In genomic region chr21:33302055-33302454, GRCh38 we compare ENCODE assay signal across 17 cellular contexts. TPM values are rescaled to one million over a fixed set of nuclear protein-coding genes. Genes with fewer than 3 reads are reported as not detected.
DNase-seq lines count a peak whose midpoint lies in the region; ATAC-seq and TF ChIP-seq lines count a peak whose summit lies in the region.
"Had no signal": no experiment of that assay in that cellular context is flagged by ENCODE, and none has a peak within 500 bp of the region (broad histone marks: within the 10 kb centered on the region; RNA-seq: fewer than 3 reads in every experiment).

No MANE protein-coding gene starts in this region.

- no peaks in the 10 kb centered on the region for H3K9me3 ChIP-seq in right lobe of liver
- H3K9me3 ChIP-seq: tibial artery had no signal

- no peaks in the 10 kb centered on the region for H3K27me3 ChIP-seq in right lobe of liver
- H3K27me3 ChIP-seq: neural progenitor cell, tibial artery had no signal

- H3K27ac Mint-ChIP-seq in activated naive CD4-positive, alpha-beta T cell treated with anti-CD3 and anti-CD28 coated beads, Interleukin-2, amount 50 U/mL, for 24 hours, result peak overlapping the region; percentile 63
- H3K27ac Mint-ChIP-seq in activated naive CD4-positive, alpha-beta T cell treated with anti-CD3 and anti-CD28 coated beads for 36 hours, result no peak overlapping the region
- H3K27ac Mint-ChIP-seq in effector memory CD8-positive, alpha-beta T cell, result peak overlapping the region in 1 of 2 donors; percentile 14
- H3K27ac Mint-ChIP-seq: activated CD8-positive, alpha-beta T cell treated with anti-CD3 and anti-CD28 coated beads for 36 hours; endodermal cell had no signal

- peaks cover 0 to 39% (median 15%) of the 10 kb centered on the region in 4 donors for H3K4me1 ChIP-seq in right lobe of liver
- H3K4me1 ChIP-seq: neural progenitor cell, tibial artery had no signal

- H3K4me3 ChIP-seq in right lobe of liver, result no peak overlapping the region
- H3K4me3 ChIP-seq: neural progenitor cell, tibial artery had no signal

- no peak for ATAC-seq in right lobe of liver
- ATAC-seq in GM19452 (IDR thresholded peaks at IDR 0.05; ENCODE audit: unreplicated experiment), result no peak
- no peak for ATAC-seq in effector memory CD8-positive, alpha-beta T cell (replicated peaks)
- ATAC-seq: activated CD8-positive, alpha-beta T cell treated with anti-CD3 and anti-CD28 coated beads for 36 hours; CD8-positive, alpha-beta T cell had no signal

- CTCF ChIA-PET in activated naive CD4-positive, alpha-beta T cell treated with anti-CD3 and anti-CD28 coated beads for 36 hours (lab: Charles Lee), result no interaction called here

- no peak overlapping the region for H3K4me3 Mint-ChIP-seq in activated naive CD4-positive, alpha-beta T cell treated with anti-CD3 and anti-CD28 coated beads, Interleukin-2, amount 50 U/mL, for 24 hours
- no peak overlapping the region for H3K4me3 Mint-ChIP-seq in activated naive CD4-positive, alpha-beta T cell treated with anti-CD3 and anti-CD28 coated beads for 36 hours
- H3K4me3 Mint-ChIP-seq in effector memory CD8-positive, alpha-beta T cell, result no peak overlapping the region
- H3K4me3 Mint-ChIP-seq: activated CD8-positive, alpha-beta T cell treated with anti-CD3 and anti-CD28 coated beads for 36 hours; CD8-positive, alpha-beta T cell; endodermal cell; neural progenitor cell had no signal

- intact Hi-C loops in activated naive CD4-positive, alpha-beta T cell treated with anti-CD3 and anti-CD28 coated beads for 36 hours (cut with micrococcal nuclease), result no loop called here
- intact Hi-C loops in right lobe of liver (cut with DNase I), result no loop called here

- H3K27ac ChIP-seq in right lobe of liver, result peak overlapping the region in 2 of 3 donors; percentile 44 to 67
- peak overlapping the region; percentile 37 for H3K27ac ChIP-seq in substantia nigra (ENCODE audit: low read depth, low read length, poor library complexity, severe bottlenecking)
- H3K27ac ChIP-seq: 22Rv1, neural progenitor cell, tibial artery had no signal

- H3K9me3 Mint-ChIP-seq in activated naive CD4-positive, alpha-beta T cell treated with anti-CD3 and anti-CD28 coated beads, Interleukin-2, amount 50 U/mL, for 24 hours, result no peaks in the 10 kb centered on the region
- no peaks in the 10 kb centered on the region for H3K9me3 Mint-ChIP-seq in activated naive CD4-positive, alpha-beta T cell treated with anti-CD3 and anti-CD28 coated beads for 36 hours
- H3K9me3 Mint-ChIP-seq in effector memory CD8-positive, alpha-beta T cell, result no peaks in the 10 kb centered on the region
- H3K9me3 Mint-ChIP-seq: activated CD8-positive, alpha-beta T cell treated with anti-CD3 and anti-CD28 coated beads for 36 hours; CD8-positive, alpha-beta T cell; endodermal cell; memory B cell; neural progenitor cell had no signal

- peaks cover 62% of the 10 kb centered on the region for H3K4me1 Mint-ChIP-seq in activated naive CD4-positive, alpha-beta T cell treated with anti-CD3 and anti-CD28 coated beads, Interleukin-2, amount 50 U/mL, for 24 hours
- peaks cover 49% of the 10 kb centered on the region for H3K4me1 Mint-ChIP-seq in activated naive CD4-positive, alpha-beta T cell treated with anti-CD3 and anti-CD28 coated beads for 36 hours (ENCODE audit: low read depth)
- peaks cover 18 to 20% of the 10 kb centered on the region in 2 donors for H3K4me1 Mint-ChIP-seq in effector memory CD8-positive, alpha-beta T cell (ENCODE audit: low read depth in 2 of 2)

- DNase-seq in activated naive CD4-positive, alpha-beta T cell treated with anti-CD3 and anti-CD28 coated beads for 36 hours, result no peak
- DNase-seq in RPMI7951 (ENCODE audit: low read depth) (peak; percentile 13), right lobe of liver (no peak), substantia nigra (lab: John Stamatoyannopoulos, UW) (no peak), foreskin melanocyte (no peak)
- no peak for DNase-seq in effector memory CD8-positive, alpha-beta T cell
- DNase-seq: activated CD8-positive, alpha-beta T cell treated with anti-CD3 and anti-CD28 coated beads for 36 hours; CD8-positive, alpha-beta T cell; foreskin fibroblast; retina had no signal

- H3K36me3 Mint-ChIP-seq in activated naive CD4-positive, alpha-beta T cell treated with anti-CD3 and anti-CD28 coated beads, Interleukin-2, amount 50 U/mL, for 24 hours, result peaks cover 1% of the 10 kb centered on the region
- no peaks in the 10 kb centered on the region for H3K36me3 Mint-ChIP-seq in activated naive CD4-positive, alpha-beta T cell treated with anti-CD3 and anti-CD28 coated beads for 36 hours (ENCODE audit: low read depth)
- H3K36me3 Mint-ChIP-seq in effector memory CD8-positive, alpha-beta T cell (ENCODE audit: insufficient read depth), result peaks cover under 1% of the 10 kb centered on the region
- H3K36me3 Mint-ChIP-seq: neural progenitor cell had no signal

- no peaks in the 10 kb centered on the region for H3K36me3 ChIP-seq in right lobe of liver
- H3K36me3 ChIP-seq: neural progenitor cell, tibial artery had no signal

- 91% methylated on average over 5 of the region's 7 CpGs for WGBS in right lobe of liver (ENCODE audit: insufficient coverage, low coverage, low lambda C conversion rate, missing lambda C conversion rate)

- no peak for TF ChIP-seq CTCF in right lobe of liver (IDR thresholded peaks at IDR 0.05)

- H3K27me3 Mint-ChIP-seq in activated naive CD4-positive, alpha-beta T cell treated with anti-CD3 and anti-CD28 coated beads, Interleukin-2, amount 50 U/mL, for 24 hours, result no peaks in the 10 kb centered on the region
- H3K27me3 Mint-ChIP-seq in activated naive CD4-positive, alpha-beta T cell treated with anti-CD3 and anti-CD28 coated beads for 36 hours (ENCODE audit: low read depth), result no peaks in the 10 kb centered on the region
- no peaks in the 10 kb centered on the region for H3K27me3 Mint-ChIP-seq in effector memory CD8-positive, alpha-beta T cell
- H3K27me3 Mint-ChIP-seq: activated CD8-positive, alpha-beta T cell treated with anti-CD3 and anti-CD28 coated beads for 36 hours; memory B cell had no signal

- TF ChIP-seq POLR2A in right lobe of liver (IDR thresholded peaks at IDR 0.05), result no peak

RNA-seq across cellular contexts. Expression of gene IFNAR1, which starts 22.7 kb away (rescaled TPM):
- total RNA-seq in activated naive CD4-positive, alpha-beta T cell treated with anti-CD3 and anti-CD28 coated beads for 36 hours, result 10 to 100 TPM; 20.6 to 24.3 TPM
- 16.7 and 19.3 TPM in 2 replicates for total RNA-seq in RPMI7951 (2014; rRNA removed; shearing (Covaris generic))
- total RNA-seq in right lobe of liver, result 10 to 100 TPM; 31.6 to 68.2 (median 48.6) TPM

RNA-seq across cellular contexts. Expression of gene IL10RB, which starts 35.9 kb away (rescaled TPM):
- 10 to 100 TPM; 23.9 TPM for total RNA-seq in activated naive CD4-positive, alpha-beta T cell treated with anti-CD3 and anti-CD28 coated beads for 36 hours
- total RNA-seq in RPMI7951 (2014; rRNA removed; shearing (Covaris generic)), result 40.7 and 60.6 TPM in 2 replicates
- 10 to 100 TPM; 10.5 to 24.2 (median 20.3) TPM for total RNA-seq in right lobe of liver
